ENCODE assay signal across 24 cellular contexts in the genomic region with DNA sequence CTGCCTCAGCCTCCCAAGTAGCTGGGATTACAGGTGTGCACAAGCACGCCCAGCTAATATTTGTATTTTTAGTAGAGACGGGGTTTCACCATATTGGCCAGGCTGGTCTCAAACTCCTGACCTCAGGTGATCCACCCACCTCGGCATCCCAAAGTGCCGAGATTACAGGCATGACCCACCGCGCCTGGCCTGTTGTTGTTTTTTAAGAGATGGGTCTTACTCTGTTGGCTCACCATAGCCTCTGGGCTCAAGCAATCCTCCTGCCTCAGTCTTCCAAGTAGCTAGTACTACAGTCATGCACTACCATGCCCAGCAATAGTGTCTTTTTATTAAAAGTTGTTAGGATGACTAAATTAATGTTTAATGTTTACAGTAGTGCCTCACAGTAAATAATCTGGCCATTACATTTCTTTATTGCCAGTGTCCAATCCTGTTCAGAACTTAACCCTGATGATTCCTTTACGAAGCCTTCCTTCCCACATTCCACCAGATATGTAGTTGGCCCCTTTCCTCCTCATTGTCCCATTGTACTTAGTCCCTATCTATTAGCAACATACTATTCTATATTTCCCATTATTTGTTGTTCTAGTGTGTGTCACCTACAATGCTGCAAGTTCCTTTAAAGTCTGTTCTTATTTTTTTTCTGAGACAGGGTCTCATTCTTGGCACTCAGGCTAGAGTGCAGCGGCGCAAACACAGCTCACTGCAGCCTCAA. TPM values are rescaled to one million over a fixed set of nuclear protein-coding genes. Genes with fewer than 3 reads are reported as not detected.
"Had no signal": no experiment of that assay in that cellular context is flagged by ENCODE, and none has a peak within 500 bp of the region (broad histone marks: within the 10 kb centered on the region; RNA-seq: fewer than 3 reads in every experiment).

No MANE protein-coding gene starts in this region.

- FAIRE-seq: kidney, pancreas had no signal

- H3K27ac ChIP-seq: adrenal gland, gastrocnemius medialis, pancreas, thyroid gland, vagina had no signal

- ATAC-seq: activated CD4-positive, CD25-positive, alpha-beta regulatory T cell treated with anti-CD3 and anti-CD28 coated beads, Interleukin-2, amount 50 U/mL, for 24 hours; activated T-cell treated with anti-CD3 and anti-CD28 coated beads, Interleukin-2, amount 50 U/mL, for 4 hours; gastrocnemius medialis; heart left ventricle; left lobe of liver; pancreas had no signal

- DNase-seq: activated CD4-positive, alpha-beta T cell treated with anti-CD3 and anti-CD28 coated beads, Interleukin-2, amount 10 ng/mL, durations not matched to agents 7 days and 5 days; activated CD8-positive, alpha-beta memory T cell treated with anti-CD3 and anti-CD28 coated beads, Interleukin-2, amount 50 U/mL, for 4 hours; activated naive CD4-positive, alpha-beta T cell treated with anti-CD3 and anti-CD28 coated beads, Interleukin-2, amount 50 U/mL, for 16 hours; activated T-cell treated with anti-CD3 and anti-CD28 coated beads, Interleukin-2, amount 50 U/mL, for 4 hours; adrenal gland; erythroblast; gastrocnemius medialis; heart left ventricle; kidney; naive B cell; pancreas; spleen; stimulated activated CD8-positive, alpha-beta memory T cell treated with anti-CD3 and anti-CD28 coated beads, Interleukin-4, amount 100 ng/mL, for 48 hours; stimulated activated naive CD4-positive, alpha-beta T cell treated with Interleukin-2 at 50 U/mL for 16 hours; T-helper 1 cell; T1000; thyroid gland had no signal

- H3K36me3 ChIP-seq: adrenal gland, gastrocnemius medialis, heart left ventricle, pancreas, spleen, thyroid gland, vagina had no signal

- H3K4me1 ChIP-seq: gastrocnemius medialis, pancreas, vagina had no signal

- H3K36me3 Mint-ChIP-seq: naive B cell had no signal

- H3K9me3 Mint-ChIP-seq: activated CD4-positive, alpha-beta T cell treated with anti-CD3 and anti-CD28 coated beads, Interleukin-2, amount 10 ng/mL, durations not matched to agents 7 days and 5 days; activated T-cell treated with anti-CD3 and anti-CD28 coated beads, Interleukin-2, amount 50 U/mL, for 4 hours; dendritic cell treated with granulocyte-macrophage colony-stimulating factor and Interleukin-4, amounts not matched to agents 40 ng/mL and 50 ng/mL, for 4 days; naive B cell had no signal

- H3K9me3 ChIP-seq: adrenal gland, gastrocnemius medialis, heart left ventricle, pancreas, spleen, thyroid gland, vagina had no signal

- H3K4me3 Mint-ChIP-seq: activated CD4-positive, alpha-beta T cell treated with anti-CD3 and anti-CD28 coated beads, Interleukin-2, amount 10 ng/mL, durations not matched to agents 7 days and 5 days; activated T-cell treated with anti-CD3 and anti-CD28 coated beads, Interleukin-2, amount 50 U/mL, for 4 hours; dendritic cell treated with granulocyte-macrophage colony-stimulating factor and Interleukin-4, amounts not matched to agents 40 ng/mL and 50 ng/mL, for 4 days; naive B cell had no signal

- H3K27me3 Mint-ChIP-seq: activated CD4-positive, alpha-beta T cell treated with anti-CD3 and anti-CD28 coated beads, Interleukin-2, amount 10 ng/mL, durations not matched to agents 7 days and 5 days; dendritic cell treated with granulocyte-macrophage colony-stimulating factor and Interleukin-4, amounts not matched to agents 40 ng/mL and 50 ng/mL, for 4 days; naive B cell had no signal

- H3K27me3 ChIP-seq: adrenal gland, gastrocnemius medialis, heart left ventricle, pancreas, spleen, thyroid gland, vagina had no signal

- H3K4me3 ChIP-seq: adrenal gland, gastrocnemius medialis, heart left ventricle, lung, pancreas, spleen, thyroid gland, vagina had no signal

- H3K27ac Mint-ChIP-seq: activated CD4-positive, alpha-beta T cell treated with anti-CD3 and anti-CD28 coated beads, Interleukin-2, amount 10 ng/mL, durations not matched to agents 7 days and 5 days; dendritic cell treated with granulocyte-macrophage colony-stimulating factor and Interleukin-4, amounts not matched to agents 40 ng/mL and 50 ng/mL, for 4 days had no signal

RNA-seq across cellular contexts. Expression of a gene that starts 31.8 kb away (rescaled TPM):
- total RNA-seq: heart left ventricle, mononuclear cell, subcutaneous adipose tissue, thyroid gland, vagina had no signal
